Comparison of ENCODE assay signal across 19 cellular contexts in the genomic region with DNA sequence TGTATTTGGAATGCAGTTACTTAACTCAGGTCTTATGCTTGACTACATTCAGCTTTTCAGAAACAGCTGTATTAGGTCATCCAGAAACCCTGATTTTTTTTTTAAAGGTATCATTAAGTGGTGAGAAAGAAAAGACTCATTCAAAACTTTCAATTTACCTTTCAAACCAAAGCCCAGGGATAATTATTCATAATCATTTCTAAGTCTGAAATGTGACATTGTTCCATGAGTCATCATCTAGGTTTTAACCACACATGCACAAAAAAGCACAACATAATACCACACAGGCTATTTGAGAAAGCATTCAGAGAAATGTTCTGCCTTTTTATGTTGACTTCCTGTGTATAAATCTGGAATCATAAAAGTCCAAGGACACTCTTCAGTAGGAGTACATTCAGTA.
DNase-seq lines count a peak whose midpoint lies in the region; ATAC-seq and TF ChIP-seq lines count a peak whose summit lies in the region.
"Had no signal": no experiment of that assay in that cellular context is flagged by ENCODE, and none has a peak within 500 bp of the region (broad histone marks: within the 10 kb centered on the region; RNA-seq: fewer than 3 reads in every experiment).

No MANE protein-coding gene starts in this region.

- intact Hi-C loops in OCI-LY7 (cut with micrococcal nuclease; ENCODE audit: unreplicated experiment) (no loop called here), Right ventricle myocardium inferior (cut with DNase I) (no loop called here)

- H3K4me2 ChIP-seq in OCI-LY7 (ENCODE audit: low read length) = no peak overlapping the region

- no peaks in the 10 kb centered on the region for H3K36me3 ChIP-seq in BE2C
- no peaks in the 10 kb centered on the region for H3K36me3 ChIP-seq in OCI-LY7 (ENCODE audit: insufficient read depth, low read length)
- H3K36me3 ChIP-seq: MG63, sigmoid colon, upper lobe of right lung had no signal

- H3K9me2 ChIP-seq in OCI-LY7 (ENCODE audit: insufficient read depth, low read length) = no peaks in the 10 kb centered on the region

- H3K4me1 Mint-ChIP-seq in activated naive CD8-positive, alpha-beta T cell (ENCODE audit: low read depth) = peaks cover 10% of the 10 kb centered on the region

- POLR2A ChIA-PET in OCI-LY7 (lab: Charles Lee) = no interaction called here

- no peaks in the 10 kb centered on the region for H3K36me3 Mint-ChIP-seq in activated naive CD8-positive, alpha-beta T cell
- H3K36me3 Mint-ChIP-seq: activated naive CD8-positive, alpha-beta T cell treated with anti-CD3 and anti-CD28 coated beads, Interleukin-2, amount 10 ng/mL, durations not matched to agents 7 days and 5 days; T-cell; WTC11 had no signal

- H3K27ac ChIP-seq in OCI-LY7 (ENCODE audit: low read depth, low read length, poor library complexity, severe bottlenecking) = no peak overlapping the region
- H3K27ac ChIP-seq: sigmoid colon, upper lobe of right lung had no signal

- BruUV-seq in OCI-LY7 (replicated peaks; lab: Mats Ljungman, UMichigan) = no TSS peak

- no peak overlapping the region for H3K4me3 Mint-ChIP-seq in activated naive CD8-positive, alpha-beta T cell
- H3K4me3 Mint-ChIP-seq: activated naive CD8-positive, alpha-beta T cell treated with anti-CD3 and anti-CD28 coated beads, Interleukin-2, amount 10 ng/mL, durations not matched to agents 7 days and 5 days; T-cell; WTC11 had no signal

- H3K4me1 ChIP-seq in BE2C (no peaks in the 10 kb centered on the region), OCI-LY7 (ENCODE audit: insufficient read depth, low read length, poor library complexity, severe bottlenecking) (no peaks in the 10 kb centered on the region)
- H3K4me1 ChIP-seq: sigmoid colon, upper lobe of right lung had no signal

- no peaks in the 10 kb centered on the region for H4K20me1 ChIP-seq in OCI-LY7 (ENCODE audit: insufficient read depth, low read length)

- no peaks in the 10 kb centered on the region for H3K27me3 ChIP-seq in BE2C
- H3K27me3 ChIP-seq: MG63, upper lobe of right lung had no signal

- H3K27ac Mint-ChIP-seq in activated naive CD8-positive, alpha-beta T cell = peak overlapping the region; percentile 68
- H3K27ac Mint-ChIP-seq: activated naive CD8-positive, alpha-beta T cell treated with anti-CD3 and anti-CD28 coated beads, Interleukin-2, amount 10 ng/mL, durations not matched to agents 7 days and 5 days; T-cell; WTC11 had no signal

- TF ChIP-seq CTCF in BE2C (IDR thresholded peaks at IDR 0.05; ENCODE audit: low read depth, low read length) = no peak
- TF ChIP-seq CTCF in OCI-LY7 (conservative IDR thresholded peaks at IDR 0.05; ENCODE audit: low read length) = no peak

- no peaks in the 10 kb centered on the region for H3K9me3 Mint-ChIP-seq in activated naive CD8-positive, alpha-beta T cell (ENCODE audit: low read depth)
- H3K9me3 Mint-ChIP-seq: activated naive CD8-positive, alpha-beta T cell treated with anti-CD3 and anti-CD28 coated beads, Interleukin-2, amount 10 ng/mL, durations not matched to agents 7 days and 5 days; WTC11 had no signal

- H2AFZ ChIP-seq in OCI-LY7 (ENCODE audit: low read length) = no peak overlapping the region

- H3K4me3 ChIP-seq in BE2C (ENCODE audit: low read depth, low read length) (no peak overlapping the region), OCI-LY7 (ENCODE audit: low read depth, low read length, poor library complexity, severe bottlenecking) (no peak overlapping the region)
- H3K4me3 ChIP-seq: MG63, sigmoid colon, upper lobe of right lung had no signal

- H3K79me2 ChIP-seq in OCI-LY7 (ENCODE audit: insufficient read depth, low read depth, low read length) = no peaks in the 10 kb centered on the region

- H3K27me3 Mint-ChIP-seq in activated naive CD8-positive, alpha-beta T cell = no peaks in the 10 kb centered on the region
- H3K27me3 Mint-ChIP-seq: activated naive CD8-positive, alpha-beta T cell treated with anti-CD3 and anti-CD28 coated beads, Interleukin-2, amount 10 ng/mL, durations not matched to agents 7 days and 5 days had no signal

- CTCF ChIA-PET in OCI-LY7 (lab: Charles Lee; ENCODE audit: unreplicated experiment) = no interaction called here

- DNase-seq in GM04504 (ENCODE audit: low read depth) (peak; percentile 2), H4 (ENCODE audit: low spot score) (peak; percentile 87), kidney tubule cell (ENCODE audit: low spot score) (peak; percentile 55), BE2C (no peak), OCI-LY7 (ENCODE audit: low spot score) (no peak), Right ventricle myocardium inferior (ENCODE audit: missing footprints) (no peak)
- DNase-seq: activated naive CD8-positive, alpha-beta T cell treated with anti-CD3 and anti-CD28 coated beads, Interleukin-2, amount 10 ng/mL, durations not matched to agents 7 days and 5 days; glutamatergic neuron; islet precursor cell; MG63; midbrain; NCI-H1930; NCI-H524 treated with DMSO at 0.1 percent for 48 hours; sigmoid colon; T-cell; upper lobe of right lung had no signal

- H3K9me3 ChIP-seq in BE2C (no peaks in the 10 kb centered on the region), OCI-LY7 (ENCODE audit: low read length) (no peaks in the 10 kb centered on the region)
- H3K9me3 ChIP-seq: MG63, sigmoid colon, upper lobe of right lung had no signal

- ATAC-seq in HG03045 (IDR thresholded peaks at IDR 0.05; ENCODE audit: unreplicated experiment) (no peak), Right ventricle myocardium inferior (no peak)
- ATAC-seq: T-cell, upper lobe of right lung, WTC11 had no signal

Comparison
In these comparisons a context has a peak if more than half of its experiments do, and no peak if none do; other contexts are left out.
1. DNase-seq: peak in GM04504 (single experiment), H4 (single experiment) and kidney tubule cell (single experiment); none in BE2C (single experiment), OCI-LY7 (single experiment) and Right ventricle myocardium inferior (single experiment).